ENCODE assay signal across 1 cellular context in the genomic region with DNA sequence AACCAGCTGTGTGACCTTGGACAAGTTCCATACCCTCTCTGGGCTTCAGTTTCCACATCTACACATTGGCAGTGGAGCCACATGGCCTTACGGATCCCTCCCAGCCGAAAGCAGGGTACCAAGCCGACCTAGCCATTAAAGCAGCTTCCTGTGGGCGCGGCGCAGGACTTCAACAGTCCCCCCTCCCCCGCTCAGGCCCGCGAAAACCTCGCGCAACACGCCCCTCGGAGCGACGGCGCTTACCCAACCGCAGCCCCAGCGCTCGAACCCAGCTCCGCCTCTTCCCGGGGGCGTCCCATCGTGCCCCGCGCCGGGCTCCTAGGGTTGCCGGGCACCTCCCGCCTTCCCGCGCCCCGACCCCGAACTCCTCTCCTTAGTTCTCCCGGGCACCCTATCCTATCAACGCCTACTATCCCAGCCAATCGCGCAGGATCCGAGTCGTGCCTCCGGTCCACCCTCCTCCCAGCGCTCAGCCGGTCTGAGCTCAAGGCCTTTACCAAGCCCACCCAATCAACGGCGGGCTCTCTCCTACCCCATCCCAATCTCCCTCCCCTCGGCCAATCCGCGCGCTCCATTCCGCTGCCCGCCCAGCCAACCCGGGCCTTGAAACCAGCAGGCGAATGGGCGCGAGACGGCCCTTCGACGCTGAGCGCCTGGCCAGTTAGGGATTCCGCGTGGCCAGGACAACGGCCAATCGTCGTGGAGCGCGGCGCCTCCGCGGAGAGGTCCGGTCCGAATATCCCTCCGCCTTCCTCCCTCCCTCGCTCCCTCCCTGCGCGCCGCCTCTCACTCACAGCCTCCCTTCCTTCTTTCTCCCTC.
A peak's percentile ranks its signal among the peaks of the same experiment; 100 is the strongest.
TF ChIP-seq lines count a peak whose summit lies in the region.

A gene (plus strand): TSS at position 767 of the 819 bp plus-strand sequence. CDS start 326 bp downstream, outside the sequence.

TF ChIP-seq in K562, 482 proteins besides CTCF, POLR2A, EP300 and RAD21 (continued from another document and continues in another):
- TF ChIP-seq ZNF224 (CRISPR knock-in tag; IDR thresholded peaks at IDR 0.05) (no peak), SP1 (CRISPR knock-in tag; IDR thresholded peaks at IDR 0.05) (peak; percentile 91), HNRNPK (IDR thresholded peaks at IDR 0.05; ENCODE audit: low read depth, low read length, poor library complexity, severe bottlenecking) (no peak), BDP1 (IDR thresholded peaks at IDR 0.05; ENCODE audit: insufficient read depth, insufficient read length) (no peak), KAT7 (CRISPR knock-in tag; IDR thresholded peaks at IDR 0.05; ENCODE audit: borderline replicate concordance) (peak; percentile 86; the same call in 1 of the 2 replicates), ZNF76 (CRISPR knock-in tag; IDR thresholded peaks at IDR 0.05; ENCODE audit: borderline replicate concordance) (no peak; the same call in 1 of the 2 replicates), BCL6 (CRISPR knock-in tag; IDR thresholded peaks at IDR 0.05) (no peak), KDM4B (IDR thresholded peaks at IDR 0.05; ENCODE audit: borderline replicate concordance in 2 of 2, low read depth in 1 of 2) (peak in 1 of 2 experiments; percentile 85; a peak in 2 of 4 replicates), SMAD2 (IDR thresholded peaks at IDR 0.05; ENCODE audit: low read depth, low read length) (no peak), ZNF584 (CRISPR knock-in tag; IDR thresholded peaks at IDR 0.05; ENCODE audit: low read depth) (peak; percentile 61; the same call in 1 of the 2 replicates), ZNF77 (CRISPR knock-in tag; IDR thresholded peaks at IDR 0.05) (no peak), SMAD4 (CRISPR knock-in tag; conservative IDR thresholded peaks at IDR 0.05) (peak; percentile 81), GATA2 (CRISPR knock-in tag; IDR thresholded peaks at IDR 0.05) (no peak), KLF13 (tag; IDR thresholded peaks at IDR 0.05; ENCODE audit: borderline replicate concordance, low read depth) (peak; percentile 77; the same call in 1 of the 2 replicates), CHCHD3 (CRISPR knock-in tag; IDR thresholded peaks at IDR 0.05) (0 out of 2 replicates have a peak, but pooled peaks have one; percentile 68), ETV1 (tag; conservative IDR thresholded peaks at IDR 0.05; ENCODE audit: low read depth) (peak; percentile 92), MAFG (tag; conservative IDR thresholded peaks at IDR 0.05) (no peak), STAT5A (IDR thresholded peaks at IDR 0.05; ENCODE audit: borderline replicate concordance, low read length) (peak; percentile 39; the same call in 1 of the 2 replicates), SRF (CRISPR knock-in tag; IDR thresholded peaks at IDR 0.05) (peak in 1 of 2 experiments; percentile 48; a peak in 1 of 4 replicates), XRCC5 (IDR thresholded peaks at IDR 0.05; ENCODE audit: low read depth, low read length) (peak; percentile 90), COPS2 (conservative IDR thresholded peaks at IDR 0.05) (no peak), HEY1 (CRISPR knock-in tag; IDR thresholded peaks at IDR 0.05; ENCODE audit: borderline replicate concordance) (no peak), TOE1 (IDR thresholded peaks at IDR 0.05; ENCODE audit: borderline replicate concordance) (peak; percentile 64; the same call in 1 of the 2 replicates), TOE1 (CRISPR knock-in tag; IDR thresholded peaks at IDR 0.05; ENCODE audit: borderline replicate concordance, low read depth) (peak; percentile 85; the same call in 1 of the 2 replicates), CAMTA2 (CRISPR knock-in tag; conservative IDR thresholded peaks at IDR 0.05) (0 out of 2 replicates have a peak, but pooled peaks have one; percentile 72), NR4A1 (CRISPR knock-in tag; IDR thresholded peaks at IDR 0.05) (0 out of 2 replicates have a peak, but pooled peaks have one; percentile 10), NR4A1 (tag; IDR thresholded peaks at IDR 0.05) (peak; percentile 91), TGIF2 (CRISPR knock-in tag; IDR thresholded peaks at IDR 0.05) (no peak), BRD9 (IDR thresholded peaks at IDR 0.05; ENCODE audit: low read depth, partially characterized antibody) (no peak), FUS (optimal IDR thresholded peaks at IDR 0.05; ENCODE audit: low read depth, low read length) (no peak), SNIP1 (IDR thresholded peaks at IDR 0.05; ENCODE audit: low read depth) (no peak), ZNF780A (CRISPR knock-in tag; IDR thresholded peaks at IDR 0.05) (no peak), MCM2 (IDR thresholded peaks at IDR 0.05; ENCODE audit: low read depth) (no peak), CEBPG (CRISPR knock-in tag; IDR thresholded peaks at IDR 0.05) (peak; percentile 71; the same call in 1 of the 2 replicates), CEBPG (tag; conservative IDR thresholded peaks at IDR 0.05 in 1 of 2, IDR thresholded peaks at IDR 0.05 in 1 of 2) (peak; percentile 20 to 39; a peak in 2 of 4 replicates), ZNF133 (CRISPR knock-in tag; IDR thresholded peaks at IDR 0.05) (no peak), NUFIP1 (IDR thresholded peaks at IDR 0.05; ENCODE audit: partially characterized antibody) (no peak), PTTG1 (tag; IDR thresholded peaks at IDR 0.05; ENCODE audit: low read depth) (no peak), ZNF507 (tag; conservative IDR thresholded peaks at IDR 0.05) (no peak), ELF1 (tag; IDR thresholded peaks at IDR 0.05) (peak; percentile 67)
- TF ChIP-seq, protein P1, sequence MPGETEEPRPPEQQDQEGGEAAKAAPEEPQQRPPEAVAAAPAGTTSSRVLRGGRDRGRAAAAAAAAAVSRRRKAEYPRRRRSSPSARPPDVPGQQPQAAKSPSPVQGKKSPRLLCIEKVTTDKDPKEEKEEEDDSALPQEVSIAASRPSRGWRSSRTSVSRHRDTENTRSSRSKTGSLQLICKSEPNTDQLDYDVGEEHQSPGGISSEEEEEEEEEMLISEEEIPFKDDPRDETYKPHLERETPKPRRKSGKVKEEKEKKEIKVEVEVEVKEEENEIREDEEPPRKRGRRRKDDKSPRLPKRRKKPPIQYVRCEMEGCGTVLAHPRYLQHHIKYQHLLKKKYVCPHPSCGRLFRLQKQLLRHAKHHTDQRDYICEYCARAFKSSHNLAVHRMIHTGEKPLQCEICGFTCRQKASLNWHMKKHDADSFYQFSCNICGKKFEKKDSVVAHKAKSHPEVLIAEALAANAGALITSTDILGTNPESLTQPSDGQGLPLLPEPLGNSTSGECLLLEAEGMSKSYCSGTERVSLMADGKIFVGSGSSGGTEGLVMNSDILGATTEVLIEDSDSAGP (CRISPR knock-in tag; IDR thresholded peaks at IDR 0.05): peak; percentile 49; the same call in 1 of the 2 replicates
- TF ChIP-seq, protein P2, sequence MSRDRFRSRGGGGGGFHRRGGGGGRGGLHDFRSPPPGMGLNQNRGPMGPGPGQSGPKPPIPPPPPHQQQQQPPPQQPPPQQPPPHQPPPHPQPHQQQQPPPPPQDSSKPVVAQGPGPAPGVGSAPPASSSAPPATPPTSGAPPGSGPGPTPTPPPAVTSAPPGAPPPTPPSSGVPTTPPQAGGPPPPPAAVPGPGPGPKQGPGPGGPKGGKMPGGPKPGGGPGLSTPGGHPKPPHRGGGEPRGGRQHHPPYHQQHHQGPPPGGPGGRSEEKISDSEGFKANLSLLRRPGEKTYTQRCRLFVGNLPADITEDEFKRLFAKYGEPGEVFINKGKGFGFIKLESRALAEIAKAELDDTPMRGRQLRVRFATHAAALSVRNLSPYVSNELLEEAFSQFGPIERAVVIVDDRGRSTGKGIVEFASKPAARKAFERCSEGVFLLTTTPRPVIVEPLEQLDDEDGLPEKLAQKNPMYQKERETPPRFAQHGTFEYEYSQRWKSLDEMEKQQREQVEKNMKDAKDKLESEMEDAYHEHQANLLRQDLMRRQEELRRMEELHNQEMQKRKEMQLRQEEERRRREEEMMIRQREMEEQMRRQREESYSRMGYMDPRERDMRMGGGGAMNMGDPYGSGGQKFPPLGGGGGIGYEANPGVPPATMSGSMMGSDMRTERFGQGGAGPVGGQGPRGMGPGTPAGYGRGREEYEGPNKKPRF (IDR thresholded peaks at IDR 0.05; ENCODE audit: low read depth, low read length): no peak
- TF ChIP-seq, protein P3, sequence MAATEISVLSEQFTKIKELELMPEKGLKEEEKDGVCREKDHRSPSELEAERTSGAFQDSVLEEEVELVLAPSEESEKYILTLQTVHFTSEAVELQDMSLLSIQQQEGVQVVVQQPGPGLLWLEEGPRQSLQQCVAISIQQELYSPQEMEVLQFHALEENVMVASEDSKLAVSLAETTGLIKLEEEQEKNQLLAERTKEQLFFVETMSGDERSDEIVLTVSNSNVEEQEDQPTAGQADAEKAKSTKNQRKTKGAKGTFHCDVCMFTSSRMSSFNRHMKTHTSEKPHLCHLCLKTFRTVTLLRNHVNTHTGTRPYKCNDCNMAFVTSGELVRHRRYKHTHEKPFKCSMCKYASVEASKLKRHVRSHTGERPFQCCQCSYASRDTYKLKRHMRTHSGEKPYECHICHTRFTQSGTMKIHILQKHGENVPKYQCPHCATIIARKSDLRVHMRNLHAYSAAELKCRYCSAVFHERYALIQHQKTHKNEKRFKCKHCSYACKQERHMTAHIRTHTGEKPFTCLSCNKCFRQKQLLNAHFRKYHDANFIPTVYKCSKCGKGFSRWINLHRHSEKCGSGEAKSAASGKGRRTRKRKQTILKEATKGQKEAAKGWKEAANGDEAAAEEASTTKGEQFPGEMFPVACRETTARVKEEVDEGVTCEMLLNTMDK (IDR thresholded peaks at IDR 0.05; ENCODE audit: borderline replicate concordance, insufficient read depth, low read depth, low read length, poor library complexity, severe bottlenecking): no peak
- TF ChIP-seq, protein P4, sequence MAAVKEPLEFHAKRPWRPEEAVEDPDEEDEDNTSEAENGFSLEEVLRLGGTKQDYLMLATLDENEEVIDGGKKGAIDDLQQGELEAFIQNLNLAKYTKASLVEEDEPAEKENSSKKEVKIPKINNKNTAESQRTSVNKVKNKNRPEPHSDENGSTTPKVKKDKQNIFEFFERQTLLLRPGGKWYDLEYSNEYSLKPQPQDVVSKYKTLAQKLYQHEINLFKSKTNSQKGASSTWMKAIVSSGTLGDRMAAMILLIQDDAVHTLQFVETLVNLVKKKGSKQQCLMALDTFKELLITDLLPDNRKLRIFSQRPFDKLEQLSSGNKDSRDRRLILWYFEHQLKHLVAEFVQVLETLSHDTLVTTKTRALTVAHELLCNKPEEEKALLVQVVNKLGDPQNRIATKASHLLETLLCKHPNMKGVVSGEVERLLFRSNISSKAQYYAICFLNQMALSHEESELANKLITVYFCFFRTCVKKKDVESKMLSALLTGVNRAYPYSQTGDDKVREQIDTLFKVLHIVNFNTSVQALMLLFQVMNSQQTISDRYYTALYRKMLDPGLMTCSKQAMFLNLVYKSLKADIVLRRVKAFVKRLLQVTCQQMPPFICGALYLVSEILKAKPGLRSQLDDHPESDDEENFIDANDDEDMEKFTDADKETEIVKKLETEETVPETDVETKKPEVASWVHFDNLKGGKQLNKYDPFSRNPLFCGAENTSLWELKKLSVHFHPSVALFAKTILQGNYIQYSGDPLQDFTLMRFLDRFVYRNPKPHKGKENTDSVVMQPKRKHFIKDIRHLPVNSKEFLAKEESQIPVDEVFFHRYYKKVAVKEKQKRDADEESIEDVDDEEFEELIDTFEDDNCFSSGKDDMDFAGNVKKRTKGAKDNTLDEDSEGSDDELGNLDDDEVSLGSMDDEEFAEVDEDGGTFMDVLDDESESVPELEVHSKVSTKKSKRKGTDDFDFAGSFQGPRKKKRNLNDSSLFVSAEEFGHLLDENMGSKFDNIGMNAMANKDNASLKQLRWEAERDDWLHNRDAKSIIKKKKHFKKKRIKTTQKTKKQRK (IDR thresholded peaks at IDR 0.05; ENCODE audit: borderline replicate concordance, low read depth, low read length): peak; percentile 72; the same call in 1 of the 2 replicates
- TF ChIP-seq, protein P5, sequence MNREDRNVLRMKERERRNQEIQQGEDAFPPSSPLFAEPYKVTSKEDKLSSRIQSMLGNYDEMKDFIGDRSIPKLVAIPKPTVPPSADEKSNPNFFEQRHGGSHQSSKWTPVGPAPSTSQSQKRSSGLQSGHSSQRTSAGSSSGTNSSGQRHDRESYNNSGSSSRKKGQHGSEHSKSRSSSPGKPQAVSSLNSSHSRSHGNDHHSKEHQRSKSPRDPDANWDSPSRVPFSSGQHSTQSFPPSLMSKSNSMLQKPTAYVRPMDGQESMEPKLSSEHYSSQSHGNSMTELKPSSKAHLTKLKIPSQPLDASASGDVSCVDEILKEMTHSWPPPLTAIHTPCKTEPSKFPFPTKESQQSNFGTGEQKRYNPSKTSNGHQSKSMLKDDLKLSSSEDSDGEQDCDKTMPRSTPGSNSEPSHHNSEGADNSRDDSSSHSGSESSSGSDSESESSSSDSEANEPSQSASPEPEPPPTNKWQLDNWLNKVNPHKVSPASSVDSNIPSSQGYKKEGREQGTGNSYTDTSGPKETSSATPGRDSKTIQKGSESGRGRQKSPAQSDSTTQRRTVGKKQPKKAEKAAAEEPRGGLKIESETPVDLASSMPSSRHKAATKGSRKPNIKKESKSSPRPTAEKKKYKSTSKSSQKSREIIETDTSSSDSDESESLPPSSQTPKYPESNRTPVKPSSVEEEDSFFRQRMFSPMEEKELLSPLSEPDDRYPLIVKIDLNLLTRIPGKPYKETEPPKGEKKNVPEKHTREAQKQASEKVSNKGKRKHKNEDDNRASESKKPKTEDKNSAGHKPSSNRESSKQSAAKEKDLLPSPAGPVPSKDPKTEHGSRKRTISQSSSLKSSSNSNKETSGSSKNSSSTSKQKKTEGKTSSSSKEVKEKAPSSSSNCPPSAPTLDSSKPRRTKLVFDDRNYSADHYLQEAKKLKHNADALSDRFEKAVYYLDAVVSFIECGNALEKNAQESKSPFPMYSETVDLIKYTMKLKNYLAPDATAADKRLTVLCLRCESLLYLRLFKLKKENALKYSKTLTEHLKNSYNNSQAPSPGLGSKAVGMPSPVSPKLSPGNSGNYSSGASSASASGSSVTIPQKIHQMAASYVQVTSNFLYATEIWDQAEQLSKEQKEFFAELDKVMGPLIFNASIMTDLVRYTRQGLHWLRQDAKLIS (CRISPR knock-in tag; IDR thresholded peaks at IDR 0.05): peak; percentile 90; the same call in 1 of the 2 replicates
- TF ChIP-seq, protein P6, sequence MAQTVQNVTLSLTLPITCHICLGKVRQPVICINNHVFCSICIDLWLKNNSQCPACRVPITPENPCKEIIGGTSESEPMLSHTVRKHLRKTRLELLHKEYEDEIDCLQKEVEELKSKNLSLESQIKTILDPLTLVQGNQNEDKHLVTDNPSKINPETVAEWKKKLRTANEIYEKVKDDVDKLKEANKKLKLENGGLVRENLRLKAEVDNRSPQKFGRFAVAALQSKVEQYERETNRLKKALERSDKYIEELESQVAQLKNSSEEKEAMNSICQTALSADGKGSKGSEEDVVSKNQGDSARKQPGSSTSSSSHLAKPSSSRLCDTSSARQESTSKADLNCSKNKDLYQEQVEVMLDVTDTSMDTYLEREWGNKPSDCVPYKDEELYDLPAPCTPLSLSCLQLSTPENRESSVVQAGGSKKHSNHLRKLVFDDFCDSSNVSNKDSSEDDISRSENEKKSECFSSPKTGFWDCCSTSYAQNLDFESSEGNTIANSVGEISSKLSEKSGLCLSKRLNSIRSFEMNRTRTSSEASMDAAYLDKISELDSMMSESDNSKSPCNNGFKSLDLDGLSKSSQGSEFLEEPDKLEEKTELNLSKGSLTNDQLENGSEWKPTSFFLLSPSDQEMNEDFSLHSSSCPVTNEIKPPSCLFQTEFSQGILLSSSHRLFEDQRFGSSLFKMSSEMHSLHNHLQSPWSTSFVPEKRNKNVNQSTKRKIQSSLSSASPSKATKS (CRISPR knock-in tag; IDR thresholded peaks at IDR 0.05): no peak
